In the genomic region with DNA sequence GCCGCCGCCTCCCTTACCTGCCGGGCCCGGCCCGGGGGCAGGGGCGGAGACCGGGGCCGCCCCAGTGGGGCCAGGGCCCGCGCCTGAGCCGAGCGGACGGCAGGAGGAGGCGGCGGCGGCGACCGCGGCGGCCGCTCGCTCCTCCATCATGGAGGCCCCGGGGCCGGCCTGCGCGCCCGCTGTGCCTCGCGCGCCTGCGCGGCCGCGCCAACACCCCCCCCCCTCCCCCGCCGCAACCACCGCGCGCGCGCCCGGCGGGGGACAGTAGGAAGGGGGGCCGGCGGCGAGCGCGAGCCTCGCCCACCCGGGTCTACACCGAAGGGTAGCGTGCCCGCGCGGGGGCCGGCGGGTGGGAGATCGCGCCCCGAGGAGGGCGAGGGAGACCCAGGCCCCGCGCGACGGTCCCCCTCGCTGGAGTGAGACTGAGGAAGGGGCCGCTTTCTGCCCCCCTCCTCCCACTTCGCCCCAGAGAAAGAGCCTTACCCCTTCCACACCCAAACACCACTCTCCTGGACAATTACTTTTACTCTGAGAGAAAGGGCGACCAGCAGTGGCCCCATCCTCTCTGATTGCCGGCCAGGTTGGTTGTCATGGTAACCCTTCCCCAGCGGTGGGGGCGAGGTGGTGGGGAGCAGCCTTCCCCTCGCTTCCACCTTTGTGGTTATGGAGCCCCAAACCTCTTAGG, we compare ENCODE assay signal across 1 cellular context.
A peak's percentile ranks its signal among the peaks of the same experiment; 100 is the strongest.
TF ChIP-seq lines count a peak whose summit lies in the region.

A gene with protein sequence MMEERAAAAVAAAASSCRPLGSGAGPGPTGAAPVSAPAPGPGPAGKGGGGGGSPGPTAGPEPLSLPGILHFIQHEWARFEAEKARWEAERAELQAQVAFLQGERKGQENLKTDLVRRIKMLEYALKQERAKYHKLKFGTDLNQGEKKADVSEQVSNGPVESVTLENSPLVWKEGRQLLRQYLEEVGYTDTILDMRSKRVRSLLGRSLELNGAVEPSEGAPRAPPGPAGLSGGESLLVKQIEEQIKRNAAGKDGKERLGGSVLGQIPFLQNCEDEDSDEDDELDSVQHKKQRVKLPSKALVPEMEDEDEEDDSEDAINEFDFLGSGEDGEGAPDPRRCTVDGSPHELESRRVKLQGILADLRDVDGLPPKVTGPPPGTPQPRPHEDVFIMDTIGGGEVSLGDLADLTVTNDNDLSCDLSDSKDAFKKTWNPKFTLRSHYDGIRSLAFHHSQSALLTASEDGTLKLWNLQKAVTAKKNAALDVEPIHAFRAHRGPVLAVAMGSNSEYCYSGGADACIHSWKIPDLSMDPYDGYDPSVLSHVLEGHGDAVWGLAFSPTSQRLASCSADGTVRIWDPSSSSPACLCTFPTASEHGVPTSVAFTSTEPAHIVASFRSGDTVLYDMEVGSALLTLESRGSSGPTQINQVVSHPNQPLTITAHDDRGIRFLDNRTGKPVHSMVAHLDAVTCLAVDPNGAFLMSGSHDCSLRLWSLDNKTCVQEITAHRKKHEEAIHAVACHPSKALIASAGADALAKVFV (minus strand): TSS at position 170 of the 685 bp plus-strand sequence. CDS start 20 bp downstream, at position 150.

TF ChIP-seq in HepG2, 621 proteins besides CTCF, POLR2A, EP300 and RAD21 (continues in another document):
- TF ChIP-seq ZNF550 (CRISPR knock-in tag; IDR thresholded peaks at IDR 0.05; ENCODE audit: borderline replicate concordance) (no peak), SAP130 (CRISPR knock-in tag; IDR thresholded peaks at IDR 0.05; ENCODE audit: low read depth) (no peak), ZNF12 (CRISPR knock-in tag; IDR thresholded peaks at IDR 0.05) (no peak), CBFB (CRISPR knock-in tag; IDR thresholded peaks at IDR 0.05) (no peak), ZNF576 (CRISPR knock-in tag; IDR thresholded peaks at IDR 0.05) (no peak), ZSCAN21 (CRISPR knock-in tag; IDR thresholded peaks at IDR 0.05; ENCODE audit: borderline replicate concordance) (no peak), RXRB (CRISPR knock-in tag; IDR thresholded peaks at IDR 0.05; ENCODE audit: borderline replicate concordance) (no peak), HOXA5 (CRISPR knock-in tag; IDR thresholded peaks at IDR 0.05) (no peak), ZNF296 (CRISPR knock-in tag; conservative IDR thresholded peaks at IDR 0.05) (no peak), WIZ (CRISPR knock-in tag; IDR thresholded peaks at IDR 0.05) (no peak), ZNF777 (CRISPR knock-in tag; IDR thresholded peaks at IDR 0.05) (no peak), RBM39 (IDR thresholded peaks at IDR 0.05; ENCODE audit: low read depth, low read length, poor library complexity, severe bottlenecking) (no peak), ZNF558 (CRISPR knock-in tag; IDR thresholded peaks at IDR 0.05; ENCODE audit: borderline replicate concordance) (no peak), DRAP1 (CRISPR knock-in tag; IDR thresholded peaks at IDR 0.05) (no peak), TSC22D2 (CRISPR knock-in tag; IDR thresholded peaks at IDR 0.05; ENCODE audit: borderline replicate concordance) (no peak), ZNF749 (CRISPR knock-in tag; IDR thresholded peaks at IDR 0.05; ENCODE audit: borderline replicate concordance) (no peak), NONO (IDR thresholded peaks at IDR 0.05) (no peak), NONO (CRISPR knock-in tag; conservative IDR thresholded peaks at IDR 0.05) (no peak), PPARG (CRISPR knock-in tag; conservative IDR thresholded peaks at IDR 0.05) (no peak), ZIK1 (CRISPR knock-in tag; IDR thresholded peaks at IDR 0.05; ENCODE audit: borderline replicate concordance, low read depth) (no peak), NKX3-1 (CRISPR knock-in tag; IDR thresholded peaks at IDR 0.05) (no peak), ZNF549 (CRISPR knock-in tag; IDR thresholded peaks at IDR 0.05) (no peak), ONECUT2 (CRISPR knock-in tag; IDR thresholded peaks at IDR 0.05) (no peak), U2AF2 (IDR thresholded peaks at IDR 0.05; ENCODE audit: low read depth, low read length) (no peak), NPAS2 (CRISPR knock-in tag; IDR thresholded peaks at IDR 0.05; ENCODE audit: borderline replicate concordance) (no peak), ZBTB37 (CRISPR knock-in tag; IDR thresholded peaks at IDR 0.05) (no peak), NR1H2 (CRISPR knock-in tag; IDR thresholded peaks at IDR 0.05; ENCODE audit: borderline replicate concordance, low read depth) (no peak), ZFP1 (CRISPR knock-in tag; IDR thresholded peaks at IDR 0.05) (no peak), ZNF776 (CRISPR knock-in tag; IDR thresholded peaks at IDR 0.05) (0 out of 2 replicates have a peak, but pooled peaks have one; percentile 12), ZNF878 (CRISPR knock-in tag; IDR thresholded peaks at IDR 0.05) (no peak), ZBTB39 (CRISPR knock-in tag; IDR thresholded peaks at IDR 0.05) (0 out of 2 replicates have a peak, but pooled peaks have one; percentile 34), ZNF430 (CRISPR knock-in tag; IDR thresholded peaks at IDR 0.05) (no peak)
- TF ChIP-seq, protein P1, sequence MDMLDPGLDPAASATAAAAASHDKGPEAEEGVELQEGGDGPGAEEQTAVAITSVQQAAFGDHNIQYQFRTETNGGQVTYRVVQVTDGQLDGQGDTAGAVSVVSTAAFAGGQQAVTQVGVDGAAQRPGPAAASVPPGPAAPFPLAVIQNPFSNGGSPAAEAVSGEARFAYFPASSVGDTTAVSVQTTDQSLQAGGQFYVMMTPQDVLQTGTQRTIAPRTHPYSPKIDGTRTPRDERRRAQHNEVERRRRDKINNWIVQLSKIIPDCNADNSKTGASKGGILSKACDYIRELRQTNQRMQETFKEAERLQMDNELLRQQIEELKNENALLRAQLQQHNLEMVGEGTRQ (IDR thresholded peaks at IDR 0.05; ENCODE audit: low read depth, low read length) = no peak
- TF ChIP-seq, protein P1 (CRISPR knock-in tag; IDR thresholded peaks at IDR 0.05; ENCODE audit: borderline replicate concordance) = no peak
- TF ChIP-seq, protein P2, sequence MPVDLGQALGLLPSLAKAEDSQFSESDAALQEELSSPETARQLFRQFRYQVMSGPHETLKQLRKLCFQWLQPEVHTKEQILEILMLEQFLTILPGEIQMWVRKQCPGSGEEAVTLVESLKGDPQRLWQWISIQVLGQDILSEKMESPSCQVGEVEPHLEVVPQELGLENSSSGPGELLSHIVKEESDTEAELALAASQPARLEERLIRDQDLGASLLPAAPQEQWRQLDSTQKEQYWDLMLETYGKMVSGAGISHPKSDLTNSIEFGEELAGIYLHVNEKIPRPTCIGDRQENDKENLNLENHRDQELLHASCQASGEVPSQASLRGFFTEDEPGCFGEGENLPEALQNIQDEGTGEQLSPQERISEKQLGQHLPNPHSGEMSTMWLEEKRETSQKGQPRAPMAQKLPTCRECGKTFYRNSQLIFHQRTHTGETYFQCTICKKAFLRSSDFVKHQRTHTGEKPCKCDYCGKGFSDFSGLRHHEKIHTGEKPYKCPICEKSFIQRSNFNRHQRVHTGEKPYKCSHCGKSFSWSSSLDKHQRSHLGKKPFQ (CRISPR knock-in tag; IDR thresholded peaks at IDR 0.05; ENCODE audit: insufficient replicate concordance) = no peak
- TF ChIP-seq, protein P3, sequence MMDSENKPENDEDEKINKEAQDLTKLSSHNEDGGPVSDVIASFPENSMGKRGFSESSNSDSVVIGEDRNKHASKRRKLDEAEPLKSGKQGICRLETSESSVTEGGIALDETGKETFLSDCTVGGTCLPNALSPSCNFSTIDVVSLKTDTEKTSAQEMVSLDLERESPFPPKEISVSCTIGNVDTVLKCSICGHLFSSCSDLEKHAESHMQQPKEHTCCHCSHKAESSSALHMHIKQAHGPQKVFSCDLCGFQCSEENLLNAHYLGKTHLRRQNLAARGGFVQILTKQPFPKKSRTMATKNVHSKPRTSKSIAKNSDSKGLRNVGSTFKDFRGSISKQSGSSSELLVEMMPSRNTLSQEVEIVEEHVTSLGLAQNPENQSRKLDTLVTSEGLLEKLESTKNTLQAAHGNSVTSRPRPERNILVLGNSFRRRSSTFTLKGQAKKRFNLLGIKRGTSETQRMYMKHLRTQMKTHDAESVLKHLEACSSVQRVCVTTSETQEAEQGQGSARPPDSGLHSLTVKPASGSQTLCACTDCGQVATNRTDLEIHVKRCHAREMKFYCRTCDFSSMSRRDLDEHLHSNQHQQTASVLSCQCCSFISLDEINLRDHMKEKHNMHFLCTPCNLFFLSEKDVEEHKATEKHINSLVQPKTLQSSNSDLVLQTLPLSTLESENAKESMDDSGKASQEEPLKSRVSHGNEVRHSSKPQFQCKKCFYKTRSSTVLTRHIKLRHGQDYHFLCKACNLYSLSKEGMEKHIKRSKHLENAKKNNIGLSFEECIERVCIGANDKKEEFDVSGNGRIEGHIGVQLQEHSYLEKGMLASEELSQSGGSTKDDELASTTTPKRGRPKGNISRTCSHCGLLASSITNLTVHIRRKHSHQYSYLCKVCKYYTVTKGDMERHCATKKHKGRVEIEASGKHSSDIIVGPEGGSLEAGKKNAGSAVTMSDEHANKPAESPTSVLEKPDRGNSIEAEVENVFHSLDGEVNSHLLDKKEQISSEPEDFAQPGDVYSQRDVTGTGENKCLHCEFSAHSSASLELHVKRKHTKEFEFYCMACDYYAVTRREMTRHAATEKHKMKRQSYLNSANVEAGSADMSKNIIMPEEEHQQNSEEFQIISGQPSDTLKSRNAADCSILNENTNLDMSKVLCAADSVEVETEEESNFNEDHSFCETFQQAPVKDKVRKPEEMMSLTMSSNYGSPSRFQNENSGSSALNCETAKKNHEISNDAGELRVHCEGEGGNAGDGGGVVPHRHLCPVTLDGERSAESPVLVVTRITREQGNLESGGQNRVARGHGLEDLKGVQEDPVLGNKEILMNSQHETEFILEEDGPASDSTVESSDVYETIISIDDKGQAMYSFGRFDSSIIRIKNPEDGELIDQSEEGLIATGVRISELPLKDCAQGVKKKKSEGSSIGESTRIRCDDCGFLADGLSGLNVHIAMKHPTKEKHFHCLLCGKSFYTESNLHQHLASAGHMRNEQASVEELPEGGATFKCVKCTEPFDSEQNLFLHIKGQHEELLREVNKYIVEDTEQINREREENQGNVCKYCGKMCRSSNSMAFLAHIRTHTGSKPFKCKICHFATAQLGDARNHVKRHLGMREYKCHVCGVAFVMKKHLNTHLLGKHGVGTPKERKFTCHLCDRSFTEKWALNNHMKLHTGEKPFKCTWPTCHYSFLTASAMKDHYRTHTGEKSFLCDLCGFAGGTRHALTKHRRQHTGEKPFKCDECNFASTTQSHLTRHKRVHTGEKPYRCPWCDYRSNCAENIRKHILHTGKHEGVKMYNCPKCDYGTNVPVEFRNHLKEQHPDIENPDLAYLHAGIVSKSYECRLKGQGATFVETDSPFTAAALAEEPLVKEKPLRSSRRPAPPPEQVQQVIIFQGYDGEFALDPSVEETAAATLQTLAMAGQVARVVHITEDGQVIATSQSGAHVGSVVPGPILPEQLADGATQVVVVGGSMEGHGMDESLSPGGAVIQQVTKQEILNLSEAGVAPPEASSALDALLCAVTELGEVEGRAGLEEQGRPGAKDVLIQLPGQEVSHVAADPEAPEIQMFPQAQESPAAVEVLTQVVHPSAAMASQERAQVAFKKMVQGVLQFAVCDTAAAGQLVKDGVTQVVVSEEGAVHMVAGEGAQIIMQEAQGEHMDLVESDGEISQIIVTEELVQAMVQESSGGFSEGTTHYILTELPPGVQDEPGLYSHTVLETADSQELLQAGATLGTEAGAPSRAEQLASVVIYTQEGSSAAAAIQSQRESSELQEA (CRISPR knock-in tag; IDR thresholded peaks at IDR 0.05; ENCODE audit: not compliant biosample characterization) = no peak
- TF ChIP-seq, protein P4, sequence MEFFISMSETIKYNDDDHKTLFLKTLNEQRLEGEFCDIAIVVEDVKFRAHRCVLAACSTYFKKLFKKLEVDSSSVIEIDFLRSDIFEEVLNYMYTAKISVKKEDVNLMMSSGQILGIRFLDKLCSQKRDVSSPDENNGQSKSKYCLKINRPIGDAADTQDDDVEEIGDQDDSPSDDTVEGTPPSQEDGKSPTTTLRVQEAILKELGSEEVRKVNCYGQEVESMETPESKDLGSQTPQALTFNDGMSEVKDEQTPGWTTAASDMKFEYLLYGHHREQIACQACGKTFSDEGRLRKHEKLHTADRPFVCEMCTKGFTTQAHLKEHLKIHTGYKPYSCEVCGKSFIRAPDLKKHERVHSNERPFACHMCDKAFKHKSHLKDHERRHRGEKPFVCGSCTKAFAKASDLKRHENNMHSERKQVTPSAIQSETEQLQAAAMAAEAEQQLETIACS (CRISPR knock-in tag; IDR thresholded peaks at IDR 0.05) = peak; percentile 88
